ENCODE assay signal across 10 cellular contexts in the genomic region with DNA sequence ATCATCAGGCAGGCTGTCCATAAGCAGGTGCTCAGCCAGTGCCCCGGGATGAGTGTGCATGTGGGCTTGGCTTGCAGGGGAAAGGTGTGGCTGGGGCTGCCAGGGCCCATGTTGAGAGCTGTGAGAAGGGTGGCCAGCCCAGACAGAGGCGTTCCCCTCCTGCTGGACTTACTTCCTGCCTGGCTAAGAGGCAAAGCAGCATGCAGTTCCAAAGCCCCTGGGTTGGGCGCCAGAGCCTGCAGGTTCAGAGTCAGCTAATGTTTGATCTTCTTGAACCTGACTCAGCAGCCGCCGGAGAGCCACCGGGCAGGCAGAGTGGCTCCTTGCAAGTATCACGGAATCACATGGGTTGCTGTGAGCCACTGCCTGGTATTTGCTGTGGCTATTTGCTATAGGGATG.
DNase-seq lines count a peak whose midpoint lies in the region; ATAC-seq and TF ChIP-seq lines count a peak whose summit lies in the region.
"Had no signal": no experiment of that assay in that cellular context is flagged by ENCODE, and none has a peak within 500 bp of the region (broad histone marks: within the 10 kb centered on the region; RNA-seq: fewer than 3 reads in every experiment).

No MANE protein-coding gene starts in this region.

- intact Hi-C loops in MCF 10A (cut with micrococcal nuclease), result no loop called here
- intact Hi-C loops in mucosa of descending colon (cut with DNase I, micrococcal nuclease), result no loop called here
- intact Hi-C loops in spleen (cut with DNase I; ENCODE audit: low total_unique reads), result no loop called here
- intact Hi-C loops in OCI-LY7 (cut with micrococcal nuclease; ENCODE audit: unreplicated experiment), result no loop called here

- H3K27me3 ChIP-seq in spleen (replicated peaks in 1 of 7), result peaks cover 0 to 13% (median 0%) of the 10 kb centered on the region in 7 donors

- no peaks in the 10 kb centered on the region for H3K9me3 ChIP-seq in mucosa of descending colon
- peaks cover 0 to 16% (median 3%) of the 10 kb centered on the region in 8 donors for H3K9me3 ChIP-seq in spleen
- no peaks in the 10 kb centered on the region for H3K9me3 ChIP-seq in OCI-LY7 (ENCODE audit: low read length)

- H3K9me3 Mint-ChIP-seq in MCF 10A (ENCODE audit: unreplicated experiment) (no peaks in the 10 kb centered on the region), HFFc6 (no peaks in the 10 kb centered on the region; the same call in 1 of the 2 replicates)

- H3K79me2 ChIP-seq in OCI-LY7 (ENCODE audit: insufficient read depth, low read depth, low read length), result no peaks in the 10 kb centered on the region

- peaks cover 12% of the 10 kb centered on the region for H3K4me1 Mint-ChIP-seq in MCF 10A (ENCODE audit: insufficient read depth, unreplicated experiment)
- H3K4me1 Mint-ChIP-seq in HFFc6 (ENCODE audit: low read depth), result no peaks in the 10 kb centered on the region
- H3K4me1 Mint-ChIP-seq: CD4-positive, alpha-beta memory T cell had no signal

- BruUV-seq in MCF 10A (replicated peaks; lab: Mats Ljungman, UMichigan) (no TSS peak), OCI-LY7 (replicated peaks; lab: Mats Ljungman, UMichigan) (no TSS peak)

- peaks cover 11% of the 10 kb centered on the region for H3K4me1 ChIP-seq in mucosa of descending colon (ENCODE audit: low read depth)
- H3K4me1 ChIP-seq in spleen, result peaks cover 0 to 5% (median 0%) of the 10 kb centered on the region in 6 donors
- no peaks in the 10 kb centered on the region for H3K4me1 ChIP-seq in OCI-LY7 (ENCODE audit: insufficient read depth, low read length, poor library complexity, severe bottlenecking)

- H2AFZ ChIP-seq in OCI-LY7 (ENCODE audit: low read length), result no peak overlapping the region

- TF ChIP-seq CTCF in MCF 10A (IDR thresholded peaks at IDR 0.05; ENCODE audit: unreplicated experiment) (no peak), mucosa of descending colon (IDR thresholded peaks at IDR 0.05) (no peak), spleen (IDR thresholded peaks at IDR 0.05 in 8 of 11, conservative IDR thresholded peaks at IDR 0.05 in 3 of 11) (no peak), HFFc6 (IDR thresholded peaks at IDR 0.05) (no peak), OCI-LY7 (conservative IDR thresholded peaks at IDR 0.05; ENCODE audit: low read length) (no peak)

- no peak overlapping the region for H3K27ac Mint-ChIP-seq in MCF 10A (ENCODE audit: low read depth, unreplicated experiment)
- no peak overlapping the region for H3K27ac Mint-ChIP-seq in HFFc6
- H3K27ac Mint-ChIP-seq: CD4-positive, alpha-beta memory T cell had no signal

- H3K27ac ChIP-seq in spleen (no peak overlapping the region), OCI-LY7 (ENCODE audit: low read depth, low read length, poor library complexity, severe bottlenecking) (no peak overlapping the region)

- H3K36me3 Mint-ChIP-seq in MCF 10A (ENCODE audit: insufficient read depth, unreplicated experiment), result no peaks in the 10 kb centered on the region
- no peaks in the 10 kb centered on the region for H3K36me3 Mint-ChIP-seq in HFFc6 (ENCODE audit: low read depth)
- H3K36me3 Mint-ChIP-seq: CD4-positive, alpha-beta memory T cell had no signal

- no peak overlapping the region for H3K4me2 ChIP-seq in OCI-LY7 (ENCODE audit: low read length)

- no peak for TF ChIP-seq POLR2A in spleen (IDR thresholded peaks at IDR 0.05)

- no peak overlapping the region for H3K4me3 Mint-ChIP-seq in MCF 10A (ENCODE audit: unreplicated experiment)
- H3K4me3 Mint-ChIP-seq in HFFc6, result no peak overlapping the region
- H3K4me3 Mint-ChIP-seq: CD4-positive, alpha-beta memory T cell had no signal

- no peaks in the 10 kb centered on the region for H3K36me3 ChIP-seq in mucosa of descending colon (ENCODE audit: low read depth)
- H3K36me3 ChIP-seq in spleen, result no peaks in the 10 kb centered on the region
- H3K36me3 ChIP-seq in OCI-LY7 (ENCODE audit: insufficient read depth, low read length), result no peaks in the 10 kb centered on the region

- 62 to 76% (median 64%) methylated on average over 7 of the region's 7 CpGs for WGBS in spleen, 5 donors

- CTCF ChIA-PET in MCF 10A (lab: Yijun Ruan, JAX), result interaction anchor here (0.8 kb wide), 1 partner anchor 51 kb away, joined by 3 read pairs; no protein-coding TSS in a partner anchor
- CTCF ChIA-PET in OCI-LY7 (lab: Charles Lee; ENCODE audit: unreplicated experiment), result no interaction called here

- H3K27me3 Mint-ChIP-seq in MCF 10A (ENCODE audit: insufficient read depth, unreplicated experiment) (no peaks in the 10 kb centered on the region), HFFc6 (ENCODE audit: insufficient read depth) (peaks cover 23% of the 10 kb centered on the region)

- H3K9me2 ChIP-seq in OCI-LY7 (ENCODE audit: insufficient read depth, low read length), result no peaks in the 10 kb centered on the region

- H4K20me1 ChIP-seq in OCI-LY7 (ENCODE audit: insufficient read depth, low read length), result no peaks in the 10 kb centered on the region

- DNase-seq in DMS79 (lab: John Stamatoyannopoulos, UW) (peak; percentile 26), NCI-H2081 (lab: John Stamatoyannopoulos, UW) (peak; percentile 85 to 96), MCF 10A (ENCODE audit: unreplicated experiment) (peak; percentile 35), mucosa of descending colon (peak; percentile 63 to 79 (median 73)), spleen (no peak), HFFc6 (no peak), OCI-LY7 (ENCODE audit: low spot score) (no peak)
- DNase-seq: activated naive CD4-positive, alpha-beta T cell treated with Interleukin-2 at 50 U/mL for 16 hours; CD4-positive, alpha-beta memory T cell had no signal

- H3K4me3 ChIP-seq in mucosa of descending colon (no peak overlapping the region), spleen (no peak overlapping the region), OCI-LY7 (ENCODE audit: low read depth, low read length, poor library complexity, severe bottlenecking) (no peak overlapping the region)

- ATAC-seq in mucosa of descending colon (peak; percentile 98), HG03175 (IDR thresholded peaks at IDR 0.05; ENCODE audit: unreplicated experiment) (no peak)

- POLR2A ChIA-PET in MCF 10A (lab: Yijun Ruan, JAX) (no interaction called here), OCI-LY7 (lab: Charles Lee) (interaction anchor here (0.6 to 0.8 kb wide), 2 partner anchors 14 to 50 kb away, joined by 3 read pairs; no protein-coding TSS in a partner anchor)

Comparison
In these comparisons a context has a peak if more than half of its experiments do, and no peak if none do; other contexts are left out.
1. DNase-seq: peak in DMS79 (single experiment), NCI-H2081 (2 of 2), MCF 10A (single experiment) and mucosa of descending colon (3 of 3); none in spleen (single experiment), HFFc6 (single experiment) and OCI-LY7 (single experiment).